16 cellular contexts compared by ENCODE assay signal in genomic region chr4:61950625-61951024, GRCh38.
DNase-seq lines count a peak whose midpoint lies in the region; ATAC-seq, FAIRE-seq and TF ChIP-seq lines count a peak whose summit lies in the region.
"Had no signal": no experiment of that assay in that cellular context is flagged by ENCODE, and none has a peak within 500 bp of the region (broad histone marks: within the 10 kb centered on the region; RNA-seq: fewer than 3 reads in every experiment).

No MANE protein-coding gene starts in this region.

- no peak for TF ChIP-seq CTCF in GM23338 (conservative IDR thresholded peaks at IDR 0.05; ENCODE audit: low read depth in 2 of 2)
- no peak for TF ChIP-seq CTCF in WTC11 (IDR thresholded peaks at IDR 0.05)
- no peak for TF ChIP-seq CTCF in MCF 10A (IDR thresholded peaks at IDR 0.05; ENCODE audit: unreplicated experiment)

- no peak overlapping the region for H4K5ac ChIP-seq in mesendoderm (ENCODE audit: low read length)

- H3K79me2 ChIP-seq in GM23338 (replicated peaks; ENCODE audit: insufficient read depth) (no peaks in the 10 kb centered on the region), mesendoderm (ENCODE audit: control insufficient read depth, insufficient read depth, low read length) (no peaks in the 10 kb centered on the region)

- H4K20me1 ChIP-seq in GM23338 (replicated peaks; ENCODE audit: insufficient read depth) = no peaks in the 10 kb centered on the region
- H4K20me1 ChIP-seq: BLaER1 treated with 17β-estradiol and CSF1 and Interleukin-3, amounts not matched to agents 10 nM and 100 nM had no signal

- no peak overlapping the region; the same call in 1 of the 2 replicates for H3K27ac ChIP-seq in GM23338 (ENCODE audit: low read depth)
- no peak overlapping the region for H3K27ac ChIP-seq in mesendoderm (ENCODE audit: low read depth, low read length)
- no peak overlapping the region for H3K27ac ChIP-seq in small intestine (ENCODE audit: low read depth in 1 of 2, low read length in 1 of 2)
- H3K27ac ChIP-seq: BLaER1 treated with 17β-estradiol and CSF1 and Interleukin-3, amounts not matched to agents 10 nM and 100 nM had no signal

- FAIRE-seq in small intestine (lab: Jason Lieb, UNC) = no peak
- FAIRE-seq: GM18507 had no signal

- intact Hi-C loops in MCF 10A (cut with micrococcal nuclease) (no loop called here), posterior cingulate gyrus (cut with DNase I) (no loop called here)

- H3K27me3 Mint-ChIP-seq in GM23338 (ENCODE audit: insufficient read depth, low read depth, poor library complexity) (no peaks in the 10 kb centered on the region), WTC11 (ENCODE audit: low read depth) (no peaks in the 10 kb centered on the region; the same call in 1 of the 2 replicates), MCF 10A (ENCODE audit: insufficient read depth, unreplicated experiment) (no peaks in the 10 kb centered on the region)
- H3K27me3 Mint-ChIP-seq: CD4-positive, CD25-positive, alpha-beta regulatory T cell had no signal

- H3K9me3 Mint-ChIP-seq in GM23338 (0 out of 3 replicates have a peak, but pooled peaks cover 3% of the 10 kb centered on the region), WTC11 (peaks cover 13% of the 10 kb centered on the region), MCF 10A (ENCODE audit: unreplicated experiment) (no peaks in the 10 kb centered on the region)

- no peaks in the 10 kb centered on the region for H3K4me1 ChIP-seq in GM23338 (ENCODE audit: insufficient read depth)
- peaks cover 2% of the 10 kb centered on the region for H3K4me1 ChIP-seq in mesendoderm (ENCODE audit: control insufficient read depth, low read depth, low read length)
- H3K4me1 ChIP-seq in small intestine (ENCODE audit: control insufficient read depth in 2 of 2, insufficient read depth in 1 of 2, low read depth in 1 of 2, low read length in 1 of 2) = no peaks in the 10 kb centered on the region
- H3K4me1 ChIP-seq: BLaER1 treated with 17β-estradiol and CSF1 and Interleukin-3, amounts not matched to agents 10 nM and 100 nM had no signal

- H2AFZ ChIP-seq in GM23338 = no peak overlapping the region

- no peak overlapping the region for H3K4ac ChIP-seq in mesendoderm (ENCODE audit: low read depth, low read length)

- no peak overlapping the region for H3K18ac ChIP-seq in mesendoderm (ENCODE audit: low read length)

- H3K4me3 ChIP-seq in GM23338 = no peak overlapping the region
- no peak overlapping the region for H3K4me3 ChIP-seq in mesendoderm (ENCODE audit: low read length)
- no peak overlapping the region for H3K4me3 ChIP-seq in small intestine (ENCODE audit: low read depth in 1 of 2, low read length in 2 of 2)
- H3K4me3 ChIP-seq: BLaER1 treated with 17β-estradiol and CSF1 and Interleukin-3, amounts not matched to agents 10 nM and 100 nM had no signal

- H3K23ac ChIP-seq in mesendoderm (ENCODE audit: low read length) = no peak overlapping the region

- H3K9me2 ChIP-seq in GM23338 (ENCODE audit: insufficient read depth) = no peaks in the 10 kb centered on the region

- H2AK5ac ChIP-seq in mesendoderm (ENCODE audit: low read length) = no peak overlapping the region

- H3K79me1 ChIP-seq in mesendoderm (ENCODE audit: low read length) = no peaks in the 10 kb centered on the region

- H3K36me3 ChIP-seq in GM23338 (ENCODE audit: insufficient read depth) = no peaks in the 10 kb centered on the region; the same call in 1 of the 2 replicates
- H3K36me3 ChIP-seq in mesendoderm (ENCODE audit: control insufficient read depth, insufficient read depth, low read length) = no peaks in the 10 kb centered on the region
- H3K36me3 ChIP-seq in small intestine (ENCODE audit: control insufficient read depth in 2 of 2, insufficient read depth in 2 of 2, low read length in 2 of 2) = no peaks in the 10 kb centered on the region
- H3K36me3 ChIP-seq: BLaER1 treated with 17β-estradiol and CSF1 and Interleukin-3, amounts not matched to agents 10 nM and 100 nM had no signal

- no peak overlapping the region for H3K9ac ChIP-seq in mesendoderm (ENCODE audit: low read length)
- H3K9ac ChIP-seq: BLaER1 treated with 17β-estradiol and CSF1 and Interleukin-3, amounts not matched to agents 10 nM and 100 nM had no signal

- no peak overlapping the region for H2BK15ac ChIP-seq in mesendoderm (replicated peaks; ENCODE audit: low read depth)

- H3K27ac Mint-ChIP-seq in GM23338 (no peak overlapping the region; the same call in 1 of the 2 replicates), WTC11 (peak overlapping the region; percentile 71), MCF 10A (ENCODE audit: low read depth, unreplicated experiment) (no peak overlapping the region)
- H3K27ac Mint-ChIP-seq: CD4-positive, CD25-positive, alpha-beta regulatory T cell had no signal

- no peak overlapping the region for H3K4me3 Mint-ChIP-seq in GM23338
- no peak overlapping the region for H3K4me3 Mint-ChIP-seq in WTC11
- no peak overlapping the region for H3K4me3 Mint-ChIP-seq in MCF 10A (ENCODE audit: unreplicated experiment)
- H3K4me3 Mint-ChIP-seq: CD4-positive, CD25-positive, alpha-beta regulatory T cell had no signal

- DNase-seq in GM23338 (ENCODE audit: low spot score) (peak; percentile 85), WTC11 (ENCODE audit: low spot score) (peak; percentile 18), iPS DF 4.7 (ENCODE audit: extremely low read depth, low spot score) (peak; percentile 36), mesendoderm (peak; percentile 44), small intestine (no peak), SIG-M5 treated with dmso at 0.1 percent for 504 hours (lab: John Stamatoyannopoulos, UW; ENCODE audit: unreplicated experiment) (no peak), MCF 10A (ENCODE audit: unreplicated experiment) (no peak), posterior cingulate gyrus (no peak)
- DNase-seq: ACHN; CD4-positive, CD25-positive, alpha-beta regulatory T cell; DMS53; GOT3; IMR-90 had no signal

- CTCF ChIA-PET in WTC11 (lab: Charles Lee) = no interaction called here
- CTCF ChIA-PET in MCF 10A (lab: Yijun Ruan, JAX) = no interaction called here

- WGBS in mesendoderm (ENCODE audit: extremely low coverage, insufficient coverage, low lambda C conversion rate) = no CpG with 5 or more reads among the region's 2 CpGs
- WGBS in small intestine, 3 donors = 82 to 90% (median 87%) methylated on average over 2 of the region's 2 CpGs

- H3K4me1 Mint-ChIP-seq in GM23338 = peaks cover 8% of the 10 kb centered on the region
- H3K4me1 Mint-ChIP-seq in WTC11 = peaks cover 11% of the 10 kb centered on the region
- H3K4me1 Mint-ChIP-seq in MCF 10A (ENCODE audit: insufficient read depth, unreplicated experiment) = no peaks in the 10 kb centered on the region
- H3K4me1 Mint-ChIP-seq: CD4-positive, CD25-positive, alpha-beta regulatory T cell had no signal

- H2BK5ac ChIP-seq in mesendoderm (ENCODE audit: low read length) = no peak overlapping the region

- H2BK120ac ChIP-seq in mesendoderm (ENCODE audit: low read depth, low read length) = no peak overlapping the region

- no peak overlapping the region for H3K56ac ChIP-seq in mesendoderm (ENCODE audit: low read length)

- BruUV-seq in MCF 10A (replicated peaks; lab: Mats Ljungman, UMichigan) = no TSS peak

- H3K36me3 Mint-ChIP-seq in GM23338 (ENCODE audit: low read depth) = peaks cover 3% of the 10 kb centered on the region; the same call in 1 of the 3 replicates
- peaks cover 15% of the 10 kb centered on the region; the same call in 1 of the 2 replicates for H3K36me3 Mint-ChIP-seq in WTC11
- no peaks in the 10 kb centered on the region for H3K36me3 Mint-ChIP-seq in MCF 10A (ENCODE audit: insufficient read depth, unreplicated experiment)
- H3K36me3 Mint-ChIP-seq: CD4-positive, CD25-positive, alpha-beta regulatory T cell had no signal

- peak; percentile 84 for ATAC-seq in GM23338
- peak; percentile 92 for ATAC-seq in WTC11
- ATAC-seq: HCT116 had no signal

- POLR2A ChIA-PET in WTC11 (lab: Charles Lee) (no interaction called here), MCF 10A (lab: Yijun Ruan, JAX) (no interaction called here)

- no peaks in the 10 kb centered on the region for H3F3A ChIP-seq in GM23338 (replicated peaks; ENCODE audit: low read depth)

- H4K8ac ChIP-seq in mesendoderm (ENCODE audit: low read depth, low read length) = no peak overlapping the region

- no peaks in the 10 kb centered on the region for H3K9me3 ChIP-seq in small intestine (ENCODE audit: control insufficient read depth, low read depth)
- H3K9me3 ChIP-seq: BLaER1 treated with 17β-estradiol and CSF1 and Interleukin-3, amounts not matched to agents 10 nM and 100 nM had no signal

- H3K27me3 ChIP-seq in GM23338 (ENCODE audit: insufficient read depth) = no peaks in the 10 kb centered on the region
- no peaks in the 10 kb centered on the region for H3K27me3 ChIP-seq in mesendoderm (ENCODE audit: insufficient read depth, low read length, poor library complexity)
- no peaks in the 10 kb centered on the region for H3K27me3 ChIP-seq in small intestine (ENCODE audit: control insufficient read depth in 2 of 2, insufficient read depth in 2 of 2, low read length in 2 of 2)
- H3K27me3 ChIP-seq: BLaER1 treated with 17β-estradiol and CSF1 and Interleukin-3, amounts not matched to agents 10 nM and 100 nM had no signal

- H3K4me2 ChIP-seq in GM23338 (no peak overlapping the region), mesendoderm (ENCODE audit: low read length) (no peak overlapping the region)
- H3K4me2 ChIP-seq: BLaER1 treated with 17β-estradiol and CSF1 and Interleukin-3, amounts not matched to agents 10 nM and 100 nM had no signal

TF ChIP-seq in WTC11, 78 proteins besides CTCF, POLR2A, EP300 and RAD21:
- no peak for TF ChIP-seq NFYB (CRISPR knock-in tag; conservative IDR thresholded peaks at IDR 0.05; ENCODE audit: low read depth)
- TF ChIP-seq NR2C2 (CRISPR knock-in tag; IDR thresholded peaks at IDR 0.05) = no peak
- TF ChIP-seq AR (CRISPR knock-in tag; IDR thresholded peaks at IDR 0.05) = no peak
- no peak for TF ChIP-seq GTF2I (CRISPR knock-in tag; conservative IDR thresholded peaks at IDR 0.05)
TF ChIP-seq in WTC11: peak in this region for 0.

Comparison
In these comparisons a context has a peak if more than half of its experiments do, and no peak if none do; other contexts are left out.
1. DNase-seq: peak in GM23338 (single experiment), WTC11 (single experiment), iPS DF 4.7 (single experiment) and mesendoderm (single experiment); none in small intestine (single experiment), SIG-M5 treated with dmso at 0.1 percent for 504 hours (single experiment), MCF 10A (single experiment) and posterior cingulate gyrus (0 of 10).